ENCODE assay signal across 8 cellular contexts in genomic region chr7:134891262-134892001, GRCh38.
A peak's percentile ranks its signal among the peaks of the same experiment; 100 is the strongest.
DNase-seq lines count a peak whose midpoint lies in the region; ATAC-seq and TF ChIP-seq lines count a peak whose summit lies in the region.

No MANE protein-coding gene starts in this region.

- peaks cover 0 to 7% (median 0%) of the 10 kb centered on the region in 3 donors for H3K9me3 ChIP-seq in adrenal gland (replicated peaks in 1 of 3)
- H3K9me3 ChIP-seq in cardiac muscle cell (ENCODE audit: low read depth) = no peaks in the 10 kb centered on the region

- DNase-seq in CD1c-positive myeloid dendritic cell (ENCODE audit: extremely low spot score) (peak; percentile 28), NCI-H1105 treated with DMSO at 0.1 percent for 48 hours (lab: John Stamatoyannopoulos, UW) (peak; percentile 81), adrenal gland (peak; percentile 83 to 95 (median 93)), cardiac muscle cell (ENCODE audit: low read depth in 1 of 2, low spot score in 1 of 2) (peak; percentile 72 to 98), osteocyte (ENCODE audit: extremely low spot score, unreplicated experiment) (peak; percentile 86), NCI-H2029 treated with DMSO at 0.1 percent for 48 hours (lab: John Stamatoyannopoulos, UW) (no peak)

- peaks cover 50% of the 10 kb centered on the region for H3K36me3 Mint-ChIP-seq in osteocyte (ENCODE audit: unreplicated experiment)

- peak overlapping the region; percentile 87 for H3K27ac Mint-ChIP-seq in osteocyte (ENCODE audit: unreplicated experiment)

- peak in 1 of 2 donors; percentile 75 for TF ChIP-seq POLR2A in adrenal gland (IDR thresholded peaks at IDR 0.05)

- H3K4me3 ChIP-seq in adrenal gland = peak overlapping the region in 2 of 4 donors; percentile 36 to 65
- peak overlapping the region; percentile 48 for H3K4me3 ChIP-seq in cardiac muscle cell

- H3K27ac ChIP-seq in adrenal gland (peak overlapping the region in 4 of 5 donors; percentile 7 to 89 (median 79)), cardiac muscle cell (peak overlapping the region; percentile 82)

- H3K27me3 Mint-ChIP-seq in osteocyte (ENCODE audit: unreplicated experiment) = no peaks in the 10 kb centered on the region

- no peak for TF ChIP-seq CTCF in adrenal gland (IDR thresholded peaks at IDR 0.05)
- TF ChIP-seq CTCF in cardiac muscle cell (IDR thresholded peaks at IDR 0.05; ENCODE audit: low read depth, low read length) = no peak
- no peak for TF ChIP-seq CTCF in osteocyte (IDR thresholded peaks at IDR 0.05)

- peak overlapping the region; percentile 77 for H3K4me3 Mint-ChIP-seq in osteocyte (ENCODE audit: unreplicated experiment)

- H3K4me1 Mint-ChIP-seq in osteocyte (ENCODE audit: unreplicated experiment) = peaks cover 76% of the 10 kb centered on the region

- H3K9me3 Mint-ChIP-seq in osteocyte (ENCODE audit: unreplicated experiment) = peaks cover 5% of the 10 kb centered on the region

- ATAC-seq in GM18517 (IDR thresholded peaks at IDR 0.05; ENCODE audit: unreplicated experiment) (no peak), HG03521 (IDR thresholded peaks at IDR 0.05; ENCODE audit: unreplicated experiment) (no peak)

- H3K36me3 ChIP-seq in adrenal gland (replicated peaks in 1 of 2) = no peaks in the 10 kb centered on the region
- H3K36me3 ChIP-seq in cardiac muscle cell = no peaks in the 10 kb centered on the region

- H3K27me3 ChIP-seq in adrenal gland (no peaks in the 10 kb centered on the region), cardiac muscle cell (no peaks in the 10 kb centered on the region)

- intact Hi-C loops in adrenal gland (cut with DNase I) = no loop called here

- 3 to 5% (median 4%) methylated on average over 22 to 27 of the region's 27 CpGs for WGBS in adrenal gland, 4 donors

- H3K4me1 ChIP-seq in adrenal gland (replicated peaks in 1 of 2) = peaks cover 14 to 39% of the 10 kb centered on the region in 2 donors
- peaks cover 11% of the 10 kb centered on the region for H3K4me1 ChIP-seq in cardiac muscle cell (ENCODE audit: low read depth)
